In the genomic region with DNA sequence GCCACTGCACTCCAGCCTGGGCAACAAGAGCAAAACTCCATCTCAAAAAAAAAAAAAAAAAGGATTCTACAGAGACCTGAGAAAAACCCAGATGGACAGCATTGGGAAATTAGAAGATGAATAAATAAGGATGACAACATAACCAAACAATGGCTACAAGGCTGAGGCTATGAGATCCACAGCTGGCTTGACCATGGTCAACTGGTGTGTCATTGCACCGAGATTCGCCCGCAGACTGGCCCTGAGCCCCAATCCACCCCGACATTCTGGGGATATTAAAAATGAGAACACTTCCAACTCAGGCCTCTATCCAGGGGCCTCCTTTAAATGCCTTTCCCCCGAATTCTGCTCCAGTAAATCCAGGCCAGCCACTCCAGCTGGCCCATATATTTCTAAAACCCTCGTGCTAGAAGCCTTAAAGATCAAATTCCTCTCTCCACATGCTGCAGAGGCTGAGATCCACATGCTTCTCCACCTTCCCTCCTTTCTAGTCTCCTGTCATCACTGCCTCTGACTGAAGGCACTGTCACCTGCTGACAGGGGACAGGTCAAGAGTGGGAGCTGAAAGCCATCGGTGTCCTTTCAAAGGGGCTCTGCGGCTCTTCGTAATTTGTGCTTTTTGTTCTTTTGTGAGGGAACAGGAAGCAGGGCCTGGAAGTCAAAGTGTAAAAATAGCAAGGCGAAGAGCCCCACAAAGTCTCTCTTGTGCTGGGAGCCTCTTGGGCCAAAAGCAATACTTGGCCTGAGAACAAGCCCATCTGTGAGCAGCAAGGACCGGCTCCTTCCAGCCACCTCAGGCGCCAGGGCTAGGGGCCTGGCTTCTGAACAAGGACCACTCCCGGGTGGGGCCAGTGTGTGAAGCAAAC, we compare ENCODE assay signal across 12 cellular contexts.
DNase-seq lines count a peak whose midpoint lies in the region; ATAC-seq and TF ChIP-seq lines count a peak whose summit lies in the region.
"Had no signal": no experiment of that assay in that cellular context is flagged by ENCODE, and none has a peak within 500 bp of the region (broad histone marks: within the 10 kb centered on the region; RNA-seq: fewer than 3 reads in every experiment).

No MANE protein-coding gene starts in this region.

- intact Hi-C loops in esophagus muscularis mucosa (cut with DNase I), result no loop called here
- intact Hi-C loops in testis (cut with DNase I; ENCODE audit: low total_unique reads), result no loop called here

- no peak overlapping the region for H3K27ac Mint-ChIP-seq in activated CD4-positive, alpha-beta T cell treated with anti-CD3 and anti-CD28 coated beads, Interleukin-2, amount 10 ng/mL, durations not matched to agents 7 days and 5 days
- H3K27ac Mint-ChIP-seq: activated B cell treated with CpG ODN at 0.5 μM for 24 hours had no signal

- H3K4me3 ChIP-seq in esophagus muscularis mucosa (no peak overlapping the region), muscle layer of duodenum (ENCODE audit: low read depth in 1 of 2, low read length in 2 of 2) (no peak overlapping the region), testis (no peak overlapping the region)

- H3K27me3 ChIP-seq in esophagus muscularis mucosa (no peaks in the 10 kb centered on the region), muscle layer of duodenum (ENCODE audit: low read depth, low read length) (no peaks in the 10 kb centered on the region), testis (no peaks in the 10 kb centered on the region)

- DNase-seq in NCI-H2227 treated with DMSO at 0.1 percent for 48 hours (lab: John Stamatoyannopoulos, UW) (peak; percentile 59), esophagus muscularis mucosa (ENCODE audit: extremely low spot score) (peak; percentile 89), testis (peak; percentile 40), SKM-1 treated with dmso at 0.1 percent for 144 hours (lab: John Stamatoyannopoulos, UW; ENCODE audit: unreplicated experiment) (no peak), NCI-H345 (lab: John Stamatoyannopoulos, UW) (no peak)
- no peak for DNase-seq in activated CD4-positive, alpha-beta T cell treated with anti-CD3 and anti-CD28 coated beads, Interleukin-2, amount 10 ng/mL, durations not matched to agents 7 days and 5 days
- DNase-seq: activated B cell treated with CpG ODN at 0.5 μM for 24 hours; activated effector memory CD4-positive, alpha-beta T cell treated with Interleukin-2 at 50 U/mL for 16 hours; effector CD4-positive, alpha-beta T cell; SHP77 treated with DMSO at 0.1 percent for 48 hours had no signal

- H3K9me3 Mint-ChIP-seq in activated CD4-positive, alpha-beta T cell treated with anti-CD3 and anti-CD28 coated beads, Interleukin-2, amount 10 ng/mL, durations not matched to agents 7 days and 5 days, result no peaks in the 10 kb centered on the region
- H3K9me3 Mint-ChIP-seq: activated B cell treated with CpG ODN at 0.5 μM for 24 hours had no signal

- H3K27ac ChIP-seq in esophagus muscularis mucosa (replicated peaks in 1 of 4), result peak overlapping the region; percentile 61 to 67 (median 62)
- H3K27ac ChIP-seq in muscle layer of duodenum (ENCODE audit: low read length), result peak overlapping the region; percentile 4
- peak overlapping the region; percentile 37 to 68 for H3K27ac ChIP-seq in testis

- no peak for TF ChIP-seq CTCF in esophagus muscularis mucosa (IDR thresholded peaks at IDR 0.05)
- TF ChIP-seq CTCF in testis (IDR thresholded peaks at IDR 0.05), result no peak

- H3K36me3 Mint-ChIP-seq in activated CD4-positive, alpha-beta T cell treated with anti-CD3 and anti-CD28 coated beads, Interleukin-2, amount 10 ng/mL, durations not matched to agents 7 days and 5 days (ENCODE audit: low read depth), result no peaks in the 10 kb centered on the region

- no peak overlapping the region for H3K4me3 Mint-ChIP-seq in activated CD4-positive, alpha-beta T cell treated with anti-CD3 and anti-CD28 coated beads, Interleukin-2, amount 10 ng/mL, durations not matched to agents 7 days and 5 days
- H3K4me3 Mint-ChIP-seq: activated B cell treated with CpG ODN at 0.5 μM for 24 hours had no signal

- CTCF ChIA-PET in activated CD4-positive, alpha-beta T cell treated with anti-CD3 and anti-CD28 coated beads, Interleukin-2, amount 10 ng/mL, durations not matched to agents 7 days and 5 days (lab: Charles Lee), result no interaction called here

- TF ChIP-seq EP300 in esophagus muscularis mucosa (IDR thresholded peaks at IDR 0.05), result no peak

- POLR2A ChIA-PET in activated CD4-positive, alpha-beta T cell treated with anti-CD3 and anti-CD28 coated beads, Interleukin-2, amount 10 ng/mL, durations not matched to agents 7 days and 5 days (lab: Charles Lee), result no interaction called here

- whole genome bisulfite sequencing in esophagus muscularis mucosa, result 56% methylated on average over 13 of the region's 13 CpGs
- WGBS in testis, 2 donors, result 53 to 57% methylated on average over 11 to 13 of the region's 13 CpGs

- H3K27me3 Mint-ChIP-seq in activated CD4-positive, alpha-beta T cell treated with anti-CD3 and anti-CD28 coated beads, Interleukin-2, amount 10 ng/mL, durations not matched to agents 7 days and 5 days, result no peaks in the 10 kb centered on the region
- H3K27me3 Mint-ChIP-seq: activated B cell treated with CpG ODN at 0.5 μM for 24 hours had no signal

- H3K9me3 ChIP-seq in esophagus muscularis mucosa, result no peaks in the 10 kb centered on the region
- H3K9me3 ChIP-seq in muscle layer of duodenum (ENCODE audit: control insufficient read depth in 1 of 2, low read length in 2 of 2), result no peaks in the 10 kb centered on the region
- no peaks in the 10 kb centered on the region for H3K9me3 ChIP-seq in testis

- peaks cover 15 to 50% (median 42%) of the 10 kb centered on the region in 4 donors for H3K4me1 ChIP-seq in esophagus muscularis mucosa
- H3K4me1 ChIP-seq in muscle layer of duodenum (ENCODE audit: control insufficient read depth in 1 of 2, insufficient read depth in 2 of 2, low read length in 2 of 2), result peaks cover 6 to 26% of the 10 kb centered on the region in 2 donors
- H3K4me1 ChIP-seq in testis, result peaks cover 14% of the 10 kb centered on the region

- no peaks in the 10 kb centered on the region for H3K4me1 Mint-ChIP-seq in activated CD4-positive, alpha-beta T cell treated with anti-CD3 and anti-CD28 coated beads, Interleukin-2, amount 10 ng/mL, durations not matched to agents 7 days and 5 days
- H3K4me1 Mint-ChIP-seq: activated B cell treated with CpG ODN at 0.5 μM for 24 hours had no signal

- no peak for TF ChIP-seq POLR2A in esophagus muscularis mucosa (IDR thresholded peaks at IDR 0.05; ENCODE audit: low read depth)
- no peak for TF ChIP-seq POLR2A in testis (IDR thresholded peaks at IDR 0.05)

- ATAC-seq in HG03460 (IDR thresholded peaks at IDR 0.05; ENCODE audit: unreplicated experiment), result no peak

- no peaks in the 10 kb centered on the region for H3K36me3 ChIP-seq in esophagus muscularis mucosa
- no peaks in the 10 kb centered on the region for H3K36me3 ChIP-seq in muscle layer of duodenum (ENCODE audit: control insufficient read depth in 1 of 2, insufficient read depth in 2 of 2, low read length in 2 of 2)
- no peaks in the 10 kb centered on the region for H3K36me3 ChIP-seq in testis (ENCODE audit: low read depth, missing control alignments)

Comparison
In these comparisons a context has a peak if more than half of its experiments do, and no peak if none do; other contexts are left out.
1. DNase-seq: peak in NCI-H2227 treated with DMSO at 0.1 percent for 48 hours (single experiment), esophagus muscularis mucosa (single experiment) and testis (single experiment); none in activated CD4-positive, alpha-beta T cell treated with anti-CD3 and anti-CD28 coated beads, Interleukin-2, amount 10 ng/mL, durations not matched to agents 7 days and 5 days (single experiment), SKM-1 treated with dmso at 0.1 percent for 144 hours (single experiment) and NCI-H345 (single experiment).
2. H3K27ac ChIP-seq: peak in every context shown above with its lines; median percentile 62 in esophagus muscularis mucosa; 52 in testis; 4 in muscle layer of duodenum.